ENCODE assay signal across 24 cellular contexts in the genomic region with DNA sequence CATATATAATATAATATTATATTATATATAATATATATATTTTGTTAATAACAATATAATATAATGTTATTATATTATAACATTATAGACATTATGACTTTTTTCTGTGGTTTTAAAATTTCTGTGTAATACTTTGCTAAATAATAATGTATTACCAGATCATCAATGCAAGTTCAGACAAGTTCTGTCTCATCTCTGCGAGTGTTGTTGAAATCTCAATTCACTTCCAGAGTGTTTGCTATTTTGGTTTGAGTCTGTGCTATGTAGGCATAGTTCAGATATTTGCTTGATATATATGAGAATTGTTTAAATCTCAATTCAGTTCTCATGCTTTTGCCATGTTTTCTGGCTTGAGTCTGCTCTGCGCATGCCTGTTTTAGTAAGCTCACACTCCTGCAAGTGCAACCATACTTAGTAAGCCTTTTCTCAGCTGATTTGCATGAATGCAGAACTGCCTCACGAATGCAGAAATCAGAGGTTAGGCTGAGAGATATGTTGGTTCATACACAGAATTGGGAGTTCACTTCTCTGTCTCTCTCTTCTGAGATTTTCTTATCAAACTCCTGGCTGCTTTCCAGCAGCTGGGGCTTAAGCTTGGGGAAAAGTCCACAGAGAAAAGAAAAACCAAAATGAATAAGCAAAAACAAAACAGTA.
DNase-seq lines count a peak whose midpoint lies in the region; ATAC-seq, FAIRE-seq and TF ChIP-seq lines count a peak whose summit lies in the region.
"Had no signal": no experiment of that assay in that cellular context is flagged by ENCODE, and none has a peak within 500 bp of the region (broad histone marks: within the 10 kb centered on the region; RNA-seq: fewer than 3 reads in every experiment).

No MANE protein-coding gene starts in this region.

- H3K4me3 ChIP-seq in SK-N-SH (ENCODE audit: low read depth in 2 of 2, low read length in 1 of 2): no peak overlapping the region
- no peak overlapping the region for H3K4me3 ChIP-seq in mammary epithelial cell (replicated peaks in 1 of 3; ENCODE audit: insufficient read depth in 1 of 3, low read depth in 2 of 3, low read length in 3 of 3)
- H3K4me3 ChIP-seq in small intestine (ENCODE audit: low read depth in 1 of 2, low read length in 2 of 2): no peak overlapping the region
- H3K4me3 ChIP-seq in H7 (ENCODE audit: insufficient read depth, low read depth, low read length): no peak overlapping the region
- H3K4me3 ChIP-seq: BLaER1, testis had no signal

- H3K9ac ChIP-seq in SK-N-SH (no peak overlapping the region), mammary epithelial cell (ENCODE audit: insufficient read depth, low read length) (no peak overlapping the region)
- H3K9ac ChIP-seq: BLaER1 had no signal

- H3K27ac ChIP-seq in SK-N-SH (ENCODE audit: low read depth in 2 of 2, low read length in 1 of 2) (no peak overlapping the region), mammary epithelial cell (ENCODE audit: insufficient read depth, low read depth, low read length) (no peak overlapping the region), small intestine (ENCODE audit: low read depth in 1 of 2, low read length in 1 of 2) (no peak overlapping the region)
- H3K27ac ChIP-seq: 22Rv1, BLaER1, foreskin keratinocyte, RWPE1, testis had no signal

- dilution Hi-C loops in mammary epithelial cell (cut with HindIII; ENCODE audit: low sequenced_read_pairs): no loop called here

- in situ Hi-C loops in mammary epithelial cell (cut with MboI; ENCODE audit: low sequenced_read_pairs in 2 of 2): no loop called here

- no peak for TF ChIP-seq EP300 in SK-N-SH (IDR thresholded peaks at IDR 0.05; ENCODE audit: borderline replicate concordance in 1 of 2, low read depth in 1 of 2, low read length in 1 of 2)

- H3K9me3 ChIP-seq in SK-N-SH: no peaks in the 10 kb centered on the region
- H3K9me3 ChIP-seq in mammary epithelial cell (replicated peaks; ENCODE audit: insufficient read depth, low read length): no peaks in the 10 kb centered on the region
- no peaks in the 10 kb centered on the region for H3K9me3 ChIP-seq in small intestine (ENCODE audit: control insufficient read depth, low read depth)
- H3K9me3 ChIP-seq: BLaER1, testis had no signal

- no peak for TF ChIP-seq RAD21 in SK-N-SH (IDR thresholded peaks at IDR 0.05; ENCODE audit: low read length)

- H3K36me3 ChIP-seq in SK-N-SH (replicated peaks in 1 of 2; ENCODE audit: control insufficient read depth in 1 of 2, insufficient read depth in 2 of 2, low read length in 1 of 2) (no peaks in the 10 kb centered on the region), mammary epithelial cell (ENCODE audit: insufficient read depth, low read length) (no peaks in the 10 kb centered on the region), small intestine (ENCODE audit: control insufficient read depth in 2 of 2, insufficient read depth in 2 of 2, low read length in 2 of 2) (no peaks in the 10 kb centered on the region), H7 (replicated peaks; ENCODE audit: control insufficient read depth, insufficient read depth, low read length) (no peaks in the 10 kb centered on the region)
- H3K36me3 ChIP-seq: BLaER1 had no signal

- intact Hi-C loops in mammary epithelial cell (cut with micrococcal nuclease): no loop called here

- H3K9me2 ChIP-seq in SK-N-SH: no peaks in the 10 kb centered on the region

- WGBS in SK-N-SH (ENCODE audit: low lambda C conversion rate): 60% methylated on average over 3 of the region's 3 CpGs
- 59% methylated on average over 3 of the region's 3 CpGs for WGBS in mammary epithelial cell (ENCODE audit: low coverage, missing lambda C conversion rate)
- WGBS in small intestine, 3 donors: 61 to 69% (median 68%) methylated on average over 3 of the region's 3 CpGs

- H3K4me2 ChIP-seq in SK-N-SH (no peak overlapping the region), mammary epithelial cell (ENCODE audit: insufficient read depth, low read depth, low read length) (peak overlapping the region; percentile 22)
- H3K4me2 ChIP-seq: BLaER1 had no signal

- CTCF ChIA-PET in SK-N-SH (lab: Yijun Ruan, JAX): interaction anchor here (0.6 kb wide), 1 partner anchor 47 kb away, joined by 3 read pairs; no protein-coding TSS in a partner anchor
- CTCF ChIA-PET in mammary epithelial cell (lab: Charles Lee; ENCODE audit: low non-redundant PET): no interaction called here

- H4K20me1 ChIP-seq in SK-N-SH (ENCODE audit: insufficient read depth) (no peaks in the 10 kb centered on the region), mammary epithelial cell (ENCODE audit: insufficient read depth, low read length) (no peaks in the 10 kb centered on the region)
- H4K20me1 ChIP-seq: BLaER1 had no signal

- no peak for DNase-seq in SK-N-SH
- DNase-seq in mammary epithelial cell: peak; percentile 44
- DNase-seq in small intestine: no peak
- DNase-seq in H7: no peak
- no peak for DNase-seq in AG20443 (ENCODE audit: low spot score)
- DNase-seq: activated CD4-positive, alpha-beta T cell treated with anti-CD3 and anti-CD28 coated beads, Interleukin-2, amount 10 ng/mL, durations not matched to agents 7 days and 5 days; activated CD8-positive, alpha-beta memory T cell treated with anti-CD3 and anti-CD28 coated beads, Interleukin-2, amount 50 U/mL, for 4 hours; activated naive CD4-positive, alpha-beta T cell treated with Interleukin-2 at 50 U/mL for 16 hours; cortex of kidney; GF-D8; NCI-H1694; NCI-H446; stimulated activated CD4-positive, alpha-beta T cell treated with anti-CD3 and anti-CD28 coated beads, Interleukin-12 subunit alpha, Interleukin-12 subunit beta, amount 100 ng/mL, for 4 hours; testis had no signal

- FAIRE-seq in small intestine (lab: Jason Lieb, UNC): peak; percentile 81
- FAIRE-seq: astrocyte, endothelial cell of umbilical vein had no signal

- H2AFZ ChIP-seq in SK-N-SH (ENCODE audit: low read depth): 0 out of 2 replicates have a peak overlapping the region, but pooled peaks have one; percentile 35
- H2AFZ ChIP-seq in mammary epithelial cell (ENCODE audit: low read depth, low read length): peak overlapping the region; percentile 61

- TF ChIP-seq CTCF in SK-N-SH (IDR thresholded peaks at IDR 0.05): no peak
- no peak for TF ChIP-seq CTCF in mammary epithelial cell (conservative IDR thresholded peaks at IDR 0.05 in 1 of 2, IDR thresholded peaks at IDR 0.05 in 1 of 2; ENCODE audit: extremely low read depth in 1 of 2, insufficient read depth in 1 of 2, low read depth in 1 of 2, low read length in 2 of 2)

- H3F3A ChIP-seq in SK-N-SH (replicated peaks; ENCODE audit: insufficient read depth): no peaks in the 10 kb centered on the region

- no TSS peak for BruUV-seq in mammary epithelial cell (replicated peaks; lab: Mats Ljungman, UMichigan)

- H3K27me3 ChIP-seq in SK-N-SH (ENCODE audit: insufficient read depth) (no peaks in the 10 kb centered on the region), mammary epithelial cell (ENCODE audit: insufficient read depth, low read length) (no peaks in the 10 kb centered on the region), small intestine (ENCODE audit: control insufficient read depth in 2 of 2, insufficient read depth in 2 of 2, low read length in 2 of 2) (no peaks in the 10 kb centered on the region), H7 (ENCODE audit: control insufficient read depth, insufficient read depth, low read length) (no peaks in the 10 kb centered on the region)
- H3K27me3 ChIP-seq: BLaER1, foreskin keratinocyte, testis had no signal

- POLR2A ChIA-PET in SK-N-SH (lab: Yijun Ruan, JAX): no interaction called here

- no peak for ATAC-seq in SK-N-SH treated with all-trans-retinoic acid at 6 μM for 48 hours
- peak; percentile 55 for ATAC-seq in HG03103 (IDR thresholded peaks at IDR 0.05; ENCODE audit: low read depth, unreplicated experiment)
- no peak for ATAC-seq in GM19035 (IDR thresholded peaks at IDR 0.05; ENCODE audit: unreplicated experiment)
- ATAC-seq: foreskin keratinocyte, HCT116 had no signal

- H3K4me1 ChIP-seq in SK-N-SH (ENCODE audit: control insufficient read depth in 1 of 2, insufficient read depth in 2 of 2, low read depth in 1 of 2, low read length in 1 of 2) (no peaks in the 10 kb centered on the region), mammary epithelial cell (ENCODE audit: insufficient read depth, low read length) (peaks cover 8% of the 10 kb centered on the region), small intestine (ENCODE audit: control insufficient read depth in 2 of 2, insufficient read depth in 1 of 2, low read depth in 1 of 2, low read length in 1 of 2) (no peaks in the 10 kb centered on the region)
- H3K4me1 ChIP-seq: BLaER1, testis had no signal

- H3K79me2 ChIP-seq in SK-N-SH (ENCODE audit: insufficient read depth) (no peaks in the 10 kb centered on the region), mammary epithelial cell (ENCODE audit: insufficient read depth, low read length) (no peaks in the 10 kb centered on the region)

TF ChIP-seq in SK-N-SH, 30 proteins besides CTCF, POLR2A, EP300 and RAD21 (continues in another document):
- TF ChIP-seq EZH2phosphoT487 (IDR thresholded peaks at IDR 0.05; ENCODE audit: borderline replicate concordance, low read depth) (no peak), TCF12 (IDR thresholded peaks at IDR 0.05) (no peak), YY1 (IDR thresholded peaks at IDR 0.05; ENCODE audit: low read depth) (no peak), SIN3A (IDR thresholded peaks at IDR 0.05; ENCODE audit: borderline replicate concordance, low read depth, low read length) (no peak), TAF1 (IDR thresholded peaks at IDR 0.05; ENCODE audit: borderline replicate concordance, low read depth, low read length) (no peak)

TF ChIP-seq in SK-N-SH treated with all-trans-retinoic acid at 6 μM for 48 hours, 23 proteins besides CTCF, POLR2A, EP300 and RAD21 (continues in another document):
- TF ChIP-seq OSR1 (CRISPR knock-in tag; IDR thresholded peaks at IDR 0.05) (no peak), ZFP30 (CRISPR knock-in tag; IDR thresholded peaks at IDR 0.05) (no peak), CSDC2 (CRISPR knock-in tag; IDR thresholded peaks at IDR 0.05) (no peak), ISL1 (CRISPR knock-in tag; IDR thresholded peaks at IDR 0.05) (no peak), TOX (CRISPR knock-in tag; IDR thresholded peaks at IDR 0.05; ENCODE audit: borderline replicate concordance) (no peak), ESRRG (CRISPR knock-in tag; IDR thresholded peaks at IDR 0.05) (no peak), PPARA (CRISPR knock-in tag; IDR thresholded peaks at IDR 0.05; ENCODE audit: borderline replicate concordance) (no peak), RARB (CRISPR knock-in tag; IDR thresholded peaks at IDR 0.05) (no peak), ZNF565 (CRISPR knock-in tag; conservative IDR thresholded peaks at IDR 0.05; ENCODE audit: low read depth) (no peak)
